In genomic region chr1:194829492-194829891, GRCh38 we compare ENCODE assay signal across 28 cellular contexts.
DNase-seq lines count a peak whose midpoint lies in the region; ATAC-seq and TF ChIP-seq lines count a peak whose summit lies in the region.
"Had no signal": no experiment of that assay in that cellular context is flagged by ENCODE, and none has a peak within 500 bp of the region (broad histone marks: within the 10 kb centered on the region; RNA-seq: fewer than 3 reads in every experiment).

No MANE protein-coding gene starts in this region.

- intact Hi-C loops in HCT116 (cut with micrococcal nuclease) = no loop called here
- intact Hi-C loops in naive thymus-derived CD4-positive, alpha-beta T cell (cut with micrococcal nuclease) = no loop called here

- CTCF ChIA-PET in HCT116 (lab: Charles Lee) = no interaction called here
- CTCF ChIA-PET in naive thymus-derived CD4-positive, alpha-beta T cell (lab: Charles Lee) = no interaction called here

- H3K4me3 Mint-ChIP-seq in naive B cell = peak overlapping the region in 7 of 8 donors; percentile 10 to 83 (median 71)
- no peak overlapping the region for H3K4me3 Mint-ChIP-seq in naive thymus-derived CD4-positive, alpha-beta T cell
- H3K4me3 Mint-ChIP-seq: activated naive CD4-positive, alpha-beta T cell treated with anti-CD3 and anti-CD28 coated beads, Interleukin-2, amount 10 ng/mL, durations not matched to agents 7 days and 5 days; CD4-positive, alpha-beta memory T cell; dendritic cell treated with granulocyte-macrophage colony-stimulating factor and Interleukin-4, amounts not matched to agents 40 ng/mL and 50 ng/mL, for 4 days had no signal

- H3K4me1 ChIP-seq in HCT116 (ENCODE audit: control insufficient read depth in 1 of 2, insufficient read depth in 2 of 2, low read length in 2 of 2) (peaks cover 0 to 15% of the 10 kb centered on the region in 2 experiments; a peak in 2 of 4 replicates), Loucy (ENCODE audit: insufficient read depth, low read length, poor library complexity, severe bottlenecking) (peaks cover 35% of the 10 kb centered on the region), adipocyte (ENCODE audit: control insufficient read depth, insufficient read depth, low read length) (no peaks in the 10 kb centered on the region)
- no peaks in the 10 kb centered on the region for H3K4me1 ChIP-seq in naive thymus-derived CD4-positive, alpha-beta T cell (ENCODE audit: control insufficient read depth in 2 of 2, insufficient read depth in 2 of 2, low read length in 2 of 2)
- H3K4me1 ChIP-seq: HAP-1, heart left ventricle, sigmoid colon, stomach, tibial artery had no signal

- peaks cover 0 to 4% of the 10 kb centered on the region in 2 donors for H3K36me3 Mint-ChIP-seq in naive B cell
- H3K36me3 Mint-ChIP-seq in naive thymus-derived CD4-positive, alpha-beta T cell = no peaks in the 10 kb centered on the region
- H3K36me3 Mint-ChIP-seq: activated naive CD4-positive, alpha-beta T cell treated with anti-CD3 and anti-CD28 coated beads, Interleukin-2, amount 10 ng/mL, durations not matched to agents 7 days and 5 days; CD4-positive, alpha-beta memory T cell had no signal

- H3K9me3 ChIP-seq in HCT116 (ENCODE audit: control insufficient read depth in 1 of 2, insufficient read depth in 1 of 2, low read depth in 1 of 2, low read length in 2 of 2) (no peaks in the 10 kb centered on the region), Loucy (ENCODE audit: insufficient read depth, low read depth, low read length) (no peaks in the 10 kb centered on the region), adipocyte (ENCODE audit: control insufficient read depth, low read length) (no peaks in the 10 kb centered on the region)
- H3K9me3 ChIP-seq in naive thymus-derived CD4-positive, alpha-beta T cell (ENCODE audit: control insufficient read depth in 2 of 3, low read length in 3 of 3) = no peaks in the 10 kb centered on the region
- H3K9me3 ChIP-seq: HAP-1, heart left ventricle, sigmoid colon, stomach, tibial artery had no signal

- H3K4me3 ChIP-seq in HCT116 (replicated peaks in 1 of 2; ENCODE audit: low read depth in 1 of 2, low read length in 2 of 2) = no peak overlapping the region
- H3K4me3 ChIP-seq in Loucy (ENCODE audit: low read length, poor library complexity, severe bottlenecking) = no peak overlapping the region
- no peak overlapping the region for H3K4me3 ChIP-seq in adipocyte (ENCODE audit: low read length)
- no peak overlapping the region for H3K4me3 ChIP-seq in naive thymus-derived CD4-positive, alpha-beta T cell (ENCODE audit: low read length)
- H3K4me3 ChIP-seq: HAP-1, heart left ventricle, lung, sigmoid colon, SK-N-MC, stomach, tibial artery had no signal

- no peak for TF ChIP-seq RAD21 in HCT116 (IDR thresholded peaks at IDR 0.05; ENCODE audit: low read depth)

- no peaks in the 10 kb centered on the region for H3K36me3 ChIP-seq in HCT116 (ENCODE audit: control insufficient read depth in 1 of 2, insufficient read depth in 2 of 2, low read length in 2 of 2)
- H3K36me3 ChIP-seq in Loucy (ENCODE audit: insufficient read depth, low read length) = no peaks in the 10 kb centered on the region
- H3K36me3 ChIP-seq in adipocyte (ENCODE audit: control insufficient read depth, insufficient read depth, low read length, severe bottlenecking) = no peaks in the 10 kb centered on the region
- no peaks in the 10 kb centered on the region for H3K36me3 ChIP-seq in naive thymus-derived CD4-positive, alpha-beta T cell (ENCODE audit: control insufficient read depth in 2 of 3, insufficient read depth in 3 of 3, low read length in 3 of 3)
- H3K36me3 ChIP-seq: HAP-1, heart left ventricle, sigmoid colon, stomach, tibial artery had no signal

- H4K20me1 ChIP-seq in HCT116 (ENCODE audit: insufficient read depth) = no peaks in the 10 kb centered on the region
- H4K20me1 ChIP-seq in Loucy (ENCODE audit: insufficient read depth, low read length, poor library complexity, severe bottlenecking) = no peaks in the 10 kb centered on the region

- peaks cover 43 to 54% (median 44%) of the 10 kb centered on the region in 3 donors for H3K4me1 Mint-ChIP-seq in naive B cell
- no peaks in the 10 kb centered on the region for H3K4me1 Mint-ChIP-seq in naive thymus-derived CD4-positive, alpha-beta T cell
- H3K4me1 Mint-ChIP-seq: CD4-positive, alpha-beta memory T cell had no signal

- TF ChIP-seq CTCF in HCT116 (IDR thresholded peaks at IDR 0.05 in 2 of 3, conservative IDR thresholded peaks at IDR 0.05 in 1 of 3; ENCODE audit: borderline replicate concordance in 1 of 3, insufficient read depth in 1 of 3, low read depth in 2 of 3, low read length in 2 of 3) (no peak), Loucy (conservative IDR thresholded peaks at IDR 0.05; ENCODE audit: low read length) (no peak)

- DNase-seq in HCT116 (ENCODE audit: low read depth, low spot score) (peak; percentile 4), adipocyte (ENCODE audit: low read depth) (peak; percentile 21), naive B cell (no peak), NCI-H2171 treated with DMSO at 0.1 percent for 48 hours (lab: John Stamatoyannopoulos, UW) (no peak)
- DNase-seq in naive thymus-derived CD4-positive, alpha-beta T cell = no peak
- DNase-seq: activated CD4-positive, alpha-beta T cell treated with anti-CD3 and anti-CD28 coated beads for 48 hours; activated naive CD4-positive, alpha-beta T cell treated with anti-CD3 and anti-CD28 coated beads, Interleukin-2, amount 10 ng/mL, durations not matched to agents 7 days and 5 days; activated T-cell treated with anti-CD3 and anti-CD28 coated beads, Interleukin-2, amount 50 U/mL, for 48 hours; aorta; CD4-positive, alpha-beta memory T cell; central memory CD4-positive, alpha-beta T cell; heart left ventricle; KG1; kidney glomerular epithelial cell; NCI-H1694; NCI-H69; sigmoid colon; stomach; T-helper 2 cell; tibial artery had no signal

- ATAC-seq in HCT116 (no peak), naive B cell (ENCODE audit: low read depth in 2 of 2) (no peak), GM19467 (IDR thresholded peaks at IDR 0.05; ENCODE audit: unreplicated experiment) (no peak)
- no peak for ATAC-seq in naive thymus-derived CD4-positive, alpha-beta T cell
- ATAC-seq: heart left ventricle had no signal

- BruUV-seq in HCT116 (replicated peaks; lab: Mats Ljungman, UMichigan) = no TSS peak

- no peaks in the 10 kb centered on the region for H3K79me2 ChIP-seq in HCT116 (ENCODE audit: insufficient read depth, low read length)
- no peaks in the 10 kb centered on the region for H3K79me2 ChIP-seq in Loucy (ENCODE audit: insufficient read depth, low read length)

- TF ChIP-seq POLR2A in HCT116 (IDR thresholded peaks at IDR 0.05; ENCODE audit: borderline replicate concordance, extremely low read depth, insufficient read depth, insufficient read length) = no peak

- no peaks in the 10 kb centered on the region for H3F3A ChIP-seq in Loucy (ENCODE audit: low read depth)

- no peak overlapping the region for H3K9ac ChIP-seq in HCT116 (ENCODE audit: low read length)
- no peak overlapping the region for H3K9ac ChIP-seq in Loucy (ENCODE audit: low read depth, low read length, poor library complexity, severe bottlenecking)
- H3K9ac ChIP-seq in adipocyte (ENCODE audit: low read length) = no peak overlapping the region

- H2AFZ ChIP-seq in HCT116 (ENCODE audit: low read depth, low read length, poor library complexity, severe bottlenecking) (peak overlapping the region; percentile 49), Loucy (ENCODE audit: low read length) (no peak overlapping the region)

- H3K27me3 ChIP-seq in HCT116 (ENCODE audit: insufficient read depth, low read length) (no peaks in the 10 kb centered on the region), Loucy (ENCODE audit: insufficient read depth, low read length, poor library complexity, severe bottlenecking) (no peaks in the 10 kb centered on the region), adipocyte (replicated peaks; ENCODE audit: control insufficient read depth, insufficient read depth, low read length) (no peaks in the 10 kb centered on the region)
- H3K27me3 ChIP-seq in naive thymus-derived CD4-positive, alpha-beta T cell (ENCODE audit: control insufficient read depth in 2 of 2, insufficient read depth in 2 of 2, low read length in 2 of 2) = no peaks in the 10 kb centered on the region
- H3K27me3 ChIP-seq: heart left ventricle, sigmoid colon, stomach, tibial artery had no signal

- RAD21 ChIA-PET in HCT116 (lab: Charles Lee; ENCODE audit: low non-redundant PET in 1 of 2, low total read pairs in 2 of 2, uncharacterized antibody in 2 of 2, unreplicated experiment in 2 of 2) = no interaction called here

- H3K27me3 Mint-ChIP-seq in naive B cell = no peaks in the 10 kb centered on the region
- no peaks in the 10 kb centered on the region for H3K27me3 Mint-ChIP-seq in naive thymus-derived CD4-positive, alpha-beta T cell
- H3K27me3 Mint-ChIP-seq: activated naive CD4-positive, alpha-beta T cell treated with anti-CD3 and anti-CD28 coated beads, Interleukin-2, amount 10 ng/mL, durations not matched to agents 7 days and 5 days; CD4-positive, alpha-beta memory T cell; dendritic cell treated with granulocyte-macrophage colony-stimulating factor and Interleukin-4, amounts not matched to agents 40 ng/mL and 50 ng/mL, for 4 days; progenitor cell of endocrine pancreas had no signal

- POLR2A ChIA-PET in HCT116 (lab: Charles Lee) = no interaction called here
- POLR2A ChIA-PET in naive thymus-derived CD4-positive, alpha-beta T cell (lab: Charles Lee) = no interaction called here

- H3K27ac ChIP-seq in HCT116 (ENCODE audit: low read depth, low read length) = no peak overlapping the region
- no peak overlapping the region for H3K27ac ChIP-seq in naive thymus-derived CD4-positive, alpha-beta T cell (ENCODE audit: low read depth, low read length)
- H3K27ac ChIP-seq: heart left ventricle, sigmoid colon, SK-N-MC, stomach, tibial artery, VCaP had no signal

- H3K9me3 Mint-ChIP-seq in naive B cell = peaks cover 1 to 20% (median 7%) of the 10 kb centered on the region in 7 donors
- no peaks in the 10 kb centered on the region for H3K9me3 Mint-ChIP-seq in naive thymus-derived CD4-positive, alpha-beta T cell
- H3K9me3 Mint-ChIP-seq: activated naive CD4-positive, alpha-beta T cell treated with anti-CD3 and anti-CD28 coated beads, Interleukin-2, amount 10 ng/mL, durations not matched to agents 7 days and 5 days had no signal

- H3K9me2 ChIP-seq in HCT116 (ENCODE audit: insufficient read depth) (0 out of 2 replicates have a peak, but pooled peaks cover 2% of the 10 kb centered on the region), Loucy (replicated peaks; ENCODE audit: low read depth, low read length) (no peaks in the 10 kb centered on the region)

- peak overlapping the region in 5 of 6 donors; percentile 48 to 91 (median 84) for H3K27ac Mint-ChIP-seq in naive B cell
- no peak overlapping the region for H3K27ac Mint-ChIP-seq in naive thymus-derived CD4-positive, alpha-beta T cell
- H3K27ac Mint-ChIP-seq: activated naive CD4-positive, alpha-beta T cell treated with anti-CD3 and anti-CD28 coated beads, Interleukin-2, amount 10 ng/mL, durations not matched to agents 7 days and 5 days; CD4-positive, alpha-beta memory T cell; dendritic cell treated with granulocyte-macrophage colony-stimulating factor and Interleukin-4, amounts not matched to agents 40 ng/mL and 50 ng/mL, for 4 days; progenitor cell of endocrine pancreas had no signal

- H3K4me2 ChIP-seq in HCT116 (ENCODE audit: low read length) (peak overlapping the region; percentile 31; the same call in 1 of the 2 replicates), Loucy (ENCODE audit: low read depth, low read length, poor library complexity, severe bottlenecking) (peak overlapping the region; percentile 60)

Comparison
In these comparisons a context has a peak if more than half of its experiments do, and no peak if none do; other contexts are left out.
1. DNase-seq: peak in HCT116 (single experiment) and adipocyte (single experiment); none in naive B cell (single experiment), naive thymus-derived CD4-positive, alpha-beta T cell (0 of 9) and NCI-H2171 treated with DMSO at 0.1 percent for 48 hours (single experiment).
2. H3K27ac Mint-ChIP-seq: peak in naive B cell (5 of 6); none in naive thymus-derived CD4-positive, alpha-beta T cell (0 of 9).
3. H3K4me3 Mint-ChIP-seq: peak in naive B cell (7 of 8); none in naive thymus-derived CD4-positive, alpha-beta T cell (0 of 10).